Comparison of ENCODE assay signal across 25 cellular contexts in genomic region chr9:15372385-15373200, GRCh38. TPM values are rescaled to one million over a fixed set of nuclear protein-coding genes. Genes with fewer than 3 reads are reported as not detected.
DNase-seq lines count a peak whose midpoint lies in the region; ATAC-seq, FAIRE-seq and TF ChIP-seq lines count a peak whose summit lies in the region.
"Had no signal": no experiment of that assay in that cellular context is flagged by ENCODE, and none has a peak within 500 bp of the region (broad histone marks: within the 10 kb centered on the region; RNA-seq: fewer than 3 reads in every experiment).

No MANE protein-coding gene starts in this region.

- H3K36me3 ChIP-seq in GM23248 (ENCODE audit: low read depth) (no peaks in the 10 kb centered on the region), GM12878 (ENCODE audit: control insufficient read depth in 2 of 2, insufficient read depth in 2 of 2, low read length in 1 of 2) (no peaks in the 10 kb centered on the region)
- H3K36me3 ChIP-seq: HAP-1 had no signal

- H3K9me3 ChIP-seq in GM23248 (ENCODE audit: low read depth) (no peaks in the 10 kb centered on the region), GM12878 (replicated peaks; ENCODE audit: control insufficient read depth, insufficient read depth, low read length) (no peaks in the 10 kb centered on the region; the same call in 2 of the 3 replicates)
- H3K9me3 ChIP-seq: HAP-1 had no signal

- H3F3A ChIP-seq in GM23248 (ENCODE audit: insufficient read depth), result peaks cover 6% of the 10 kb centered on the region; the same call in 1 of the 2 replicates

- no peak for TF ChIP-seq RAD21 in GM12878 (IDR thresholded peaks at IDR 0.05; ENCODE audit: insufficient read depth, low read depth, low read length)

- H3K27me3 ChIP-seq in GM23248 (replicated peaks; ENCODE audit: insufficient read depth), result 0 out of 2 replicates have a peak, but pooled peaks cover 2% of the 10 kb centered on the region
- H3K27me3 ChIP-seq in GM12878 (replicated peaks in 1 of 2; ENCODE audit: control insufficient read depth in 2 of 2, insufficient read depth in 2 of 2, low read length in 1 of 2), result peaks cover 0 to 2% of the 10 kb centered on the region in 2 experiments; a peak in 1 of 4 replicates

- no peaks in the 10 kb centered on the region for H3K79me2 ChIP-seq in GM23248 (ENCODE audit: insufficient read depth)
- no peaks in the 10 kb centered on the region for H3K79me2 ChIP-seq in GM12878 (ENCODE audit: control insufficient read depth, insufficient read depth, low read length)

- TF ChIP-seq CTCF in GM12878 (IDR thresholded peaks at IDR 0.05 in 2 of 3, conservative IDR thresholded peaks at IDR 0.05 in 1 of 3; ENCODE audit: control insufficient read depth in 2 of 3, extremely low read depth in 1 of 3, insufficient read depth in 1 of 3, low read depth in 3 of 3, low read length in 3 of 3) (no peak), mesothelial cell of epicardium (IDR thresholded peaks at IDR 0.05; ENCODE audit: unreplicated experiment) (no peak)

- no peak overlapping the region for H3K9ac ChIP-seq in GM23248
- H3K9ac ChIP-seq in GM12878 (ENCODE audit: control insufficient read depth, insufficient read depth, low read length), result no peak overlapping the region

- no peak for DNase-seq in GM23248
- DNase-seq in GM12878 (ENCODE audit: low read depth, low spot score), result no peak
- DNase-seq in mesothelial cell of epicardium (ENCODE audit: low spot score in 2 of 2, unreplicated experiment in 2 of 2), result no peak
- DNase-seq in stimulated activated effector memory CD8-positive, alpha-beta T cell treated with anti-CD3 and anti-CD28 coated beads, Interleukin-12 subunit alpha, Interleukin-12 subunit beta, amount 100 ng/mL, for 72 hours (ENCODE audit: low spot score in 2 of 2), result no peak
- DNase-seq in occipital lobe (lab: John Stamatoyannopoulos, UW), result no peak
- DNase-seq: activated CD4-positive, CD25-positive, alpha-beta regulatory T cell; activated CD8-positive, alpha-beta T cell treated with anti-CD3 and anti-CD28 coated beads, Interleukin-2, amount 10 ng/mL, durations not matched to agents 7 days and 5 days; activated naive CD4-positive, alpha-beta T cell treated with Interleukin-2 at 50 U/mL for 16 hours; activated T-cell treated with anti-CD3 and anti-CD28 coated beads, Interleukin-2, amount 50 U/mL, for 4 hours; CD4-positive, alpha-beta memory T cell; DMS153; effector CD8-positive, alpha-beta T cell; kidney glomerular epithelial cell; mesendoderm; NCI-H1092 treated with DMSO at 0.1 percent for 48 hours; NCI-H2029; NCI-H446; stimulated activated CD4-positive, alpha-beta T cell treated with anti-CD3 and anti-CD28 coated beads, Interleukin-12 subunit alpha, Interleukin-12 subunit beta, amount 100 ng/mL, for 4 hours; T1000 had no signal

- H3K4me1 Mint-ChIP-seq in mesothelial cell of epicardium, result peaks cover 11% of the 10 kb centered on the region
- H3K4me1 Mint-ChIP-seq in stimulated activated effector memory CD8-positive, alpha-beta T cell treated with anti-CD3 and anti-CD28 coated beads, Interleukin-12 subunit alpha, Interleukin-12 subunit beta, amount 100 ng/mL, for 72 hours, result peaks cover 5% of the 10 kb centered on the region
- H3K4me1 Mint-ChIP-seq: CD4-positive, alpha-beta memory T cell; central memory CD8-positive, alpha-beta T cell had no signal

- intact Hi-C loops in GM12878 (cut with micrococcal nuclease; ENCODE audit: unreplicated experiment), result no loop called here

- TF ChIP-seq EP300 in GM12878 (IDR thresholded peaks at IDR 0.05; ENCODE audit: borderline replicate concordance in 1 of 2, control insufficient read depth in 1 of 2, low read depth in 2 of 2, low read length in 2 of 2), result no peak

- ATAC-seq in GM12878 (peak; percentile 31; the same call in 1 of the 3 replicates), GM18868 (IDR thresholded peaks at IDR 0.05; ENCODE audit: unreplicated experiment) (no peak), GM19397 (IDR thresholded peaks at IDR 0.05; ENCODE audit: unreplicated experiment) (no peak)
- peak; percentile 28 for ATAC-seq in stimulated activated effector memory CD8-positive, alpha-beta T cell treated with anti-CD3 and anti-CD28 coated beads, Interleukin-12 subunit alpha, Interleukin-12 subunit beta, amount 100 ng/mL, for 72 hours
- ATAC-seq: activated CD8-positive, alpha-beta T cell treated with anti-CD3 and anti-CD28 coated beads, Interleukin-2, amount 10 ng/mL, durations not matched to agents 7 days and 5 days; activated T-cell treated with anti-CD3 and anti-CD28 coated beads, Interleukin-2, amount 50 U/mL, for 4 hours; esophagus mucosa had no signal

- no peak overlapping the region for H3K4me3 Mint-ChIP-seq in mesothelial cell of epicardium
- no peak overlapping the region for H3K4me3 Mint-ChIP-seq in stimulated activated effector memory CD8-positive, alpha-beta T cell treated with anti-CD3 and anti-CD28 coated beads, Interleukin-12 subunit alpha, Interleukin-12 subunit beta, amount 100 ng/mL, for 72 hours
- H3K4me3 Mint-ChIP-seq: activated CD8-positive, alpha-beta T cell treated with anti-CD3 and anti-CD28 coated beads, Interleukin-2, amount 10 ng/mL, durations not matched to agents 7 days and 5 days; activated T-cell treated with anti-CD3 and anti-CD28 coated beads, Interleukin-2, amount 50 U/mL, for 4 hours; CD4-positive, alpha-beta memory T cell; central memory CD8-positive, alpha-beta T cell had no signal

- in situ Hi-C loops in GM23248 (cut with MboI), result no loop called here
- in situ Hi-C loops in GM12878 (cut with MboI), result no loop called here

- H2AFZ ChIP-seq in GM23248 (0 out of 2 replicates have a peak overlapping the region, but pooled peaks have one; percentile 7), GM12878 (ENCODE audit: control insufficient read depth, low read depth, low read length) (no peak overlapping the region)

- H3K4me1 ChIP-seq in GM23248 (ENCODE audit: insufficient read depth) (0 out of 2 replicates have a peak, but pooled peaks cover 6% of the 10 kb centered on the region), GM12878 (ENCODE audit: control insufficient read depth, insufficient read depth, low read length) (no peaks in the 10 kb centered on the region)
- H3K4me1 ChIP-seq: HAP-1 had no signal

- 71 to 78% methylated on average over 11 of the region's 11 CpGs for WGBS in GM23248 (ENCODE audit: low coverage in 1 of 2, low lambda C conversion rate in 2 of 2, missing lambda C conversion rate in 2 of 2), 2 experiments
- WGBS in GM12878 (ENCODE audit: insufficient coverage, insufficient replicate concordance, low lambda C conversion rate, missing lambda C conversion rate), result 37% methylated on average over 11 of the region's 11 CpGs

- RAD21 ChIA-PET in GM12878 (lab: Charles Lee; ENCODE audit: unreplicated experiment), result no interaction called here

- peak overlapping the region; percentile 80 for H3K27ac Mint-ChIP-seq in mesothelial cell of epicardium
- H3K27ac Mint-ChIP-seq in stimulated activated effector memory CD8-positive, alpha-beta T cell treated with anti-CD3 and anti-CD28 coated beads, Interleukin-12 subunit alpha, Interleukin-12 subunit beta, amount 100 ng/mL, for 72 hours, result no peak overlapping the region
- H3K27ac Mint-ChIP-seq: activated CD8-positive, alpha-beta T cell treated with anti-CD3 and anti-CD28 coated beads, Interleukin-2, amount 10 ng/mL, durations not matched to agents 7 days and 5 days; CD4-positive, alpha-beta memory T cell had no signal

- SMC1A ChIA-PET in GM12878 (lab: Charles Lee; ENCODE audit: uncharacterized antibody, unreplicated experiment), result no interaction called here

- no peaks in the 10 kb centered on the region for H3K36me3 Mint-ChIP-seq in mesothelial cell of epicardium
- H3K36me3 Mint-ChIP-seq in stimulated activated effector memory CD8-positive, alpha-beta T cell treated with anti-CD3 and anti-CD28 coated beads, Interleukin-12 subunit alpha, Interleukin-12 subunit beta, amount 100 ng/mL, for 72 hours, result no peaks in the 10 kb centered on the region
- H3K36me3 Mint-ChIP-seq: CD4-positive, alpha-beta memory T cell had no signal

- H3K4me2 ChIP-seq in GM23248 (ENCODE audit: unreplicated experiment) (no peak overlapping the region), GM12878 (ENCODE audit: control insufficient read depth, insufficient read depth) (no peak overlapping the region)

- no peaks in the 10 kb centered on the region for H4K20me1 ChIP-seq in GM23248 (ENCODE audit: insufficient read depth)
- H4K20me1 ChIP-seq in GM12878 (ENCODE audit: control insufficient read depth, insufficient read depth), result no peaks in the 10 kb centered on the region

- no peaks in the 10 kb centered on the region for H3K9me2 ChIP-seq in GM23248 (ENCODE audit: insufficient read depth)

- no peak for FAIRE-seq in GM12878 (lab: Jason Lieb, UNC)
- FAIRE-seq: HTR-8/SVneo had no signal

- H3K27me3 Mint-ChIP-seq in mesothelial cell of epicardium (ENCODE audit: low read depth), result no peaks in the 10 kb centered on the region

- H3K27ac ChIP-seq in GM23248, result no peak overlapping the region
- no peak overlapping the region for H3K27ac ChIP-seq in GM12878 (ENCODE audit: control insufficient read depth, insufficient read depth)

- no peak for TF ChIP-seq POLR2A in GM12878 (IDR thresholded peaks at IDR 0.05; ENCODE audit: low read depth, low read length)

- CTCF ChIA-PET in GM12878 (lab: Yijun Ruan, JAX), result interaction anchor here (0.6 to 1.0 kb wide), 3 partner anchors 32 to 1579 kb away, joined by 3 read pairs; no protein-coding TSS in a partner anchor

- POLR2A ChIA-PET in GM12878 (lab: Charles Lee), result no interaction called here

- peaks cover 14% of the 10 kb centered on the region for H3K9me3 Mint-ChIP-seq in mesothelial cell of epicardium
- H3K9me3 Mint-ChIP-seq in stimulated activated effector memory CD8-positive, alpha-beta T cell treated with anti-CD3 and anti-CD28 coated beads, Interleukin-12 subunit alpha, Interleukin-12 subunit beta, amount 100 ng/mL, for 72 hours, result no peaks in the 10 kb centered on the region
- H3K9me3 Mint-ChIP-seq: central memory CD8-positive, alpha-beta T cell had no signal

- H3K4me3 ChIP-seq in GM23248 (no peak overlapping the region), GM12878 (no peak overlapping the region)
- H3K4me3 ChIP-seq: HAP-1 had no signal

- no TSS peak for BruUV-seq in GM12878 (replicated peaks; lab: Mats Ljungman, UMichigan)

RNA-seq across cellular contexts. Expression of gene SNAPC3, which starts 50.1 kb away (rescaled TPM):
- total RNA-seq in GM23248 (2014; rRNA removed; shearing (Covaris generic)), result 34.8 and 44.3 TPM in 2 replicates
- 31.2 and 31.9 TPM in 2 replicates for polyA plus RNA-seq in GM23248 (2016; fragmentation: Nextera tagmentation; extraction: Ambion mirVana)
- total RNA-seq in GM12878 (2013; cell fraction: nucleolus; rRNA removed), result 168 and 171 TPM in 2 replicates
- total RNA-seq in GM12878 (2014; rRNA removed), result 24.2 and 30.1 TPM in 2 replicates
- 27.8 and 28.4 TPM in 2 replicates for total RNA-seq in GM12878 (2014; rRNA removed; fragmentation: Illumina TruSeq; extraction: Trizol)
- 19.4 and 24.4 TPM in 2 replicates for total RNA-seq in GM12878 (2021)
- polyA plus RNA-seq in GM12878 (2011; ENCODE audit: low read depth), result 7.4 TPM
- 47.4 and 67.3 TPM in 2 replicates for polyA plus RNA-seq in GM12878 (2011; rRNA removed)
- polyA plus RNA-seq in GM12878 (2011; cell fraction: cytosol; rRNA removed), result 19.3 and 26.1 TPM in 2 replicates
- polyA plus RNA-seq in GM12878 (2011; cell fraction: nucleus; rRNA removed), result 32.3 and 32.8 TPM in 2 replicates
- 12.3 and 19.6 TPM in 2 replicates for polyA plus RNA-seq in GM12878 (2012)
- polyA plus RNA-seq in GM12878 (2014; fragmentation: Illumina TruSeq; extraction: Trizol), result 30.4 and 37.0 TPM in 2 replicates
- 1 to 10 TPM; 5.7 to 7.4 TPM for polyA plus RNA-seq in GM12878 (2014; fragmentation: Nextera tagmentation; extraction: Ambion mirVana)
- 17.4 and 22.1 TPM in 2 replicates for polyA plus RNA-seq in GM12878 (2014; rRNA removed)
- 10 to 100 TPM; 25.1 to 28.0 TPM for polyA plus RNA-seq in GM12878 (2016; fragmentation: Nextera tagmentation; extraction: Ambion mirVana)
- polyA minus RNA-seq in GM12878 (2011; rRNA and poly(A)+ RNA removed), result 28.0 and 45.0 TPM in 2 replicates
- 9.5 and 12.3 TPM in 2 replicates for polyA minus RNA-seq in GM12878 (2011; cell fraction: cytosol; rRNA and poly(A)+ RNA removed)
- 21.0 and 40.1 TPM in 2 replicates for polyA minus RNA-seq in GM12878 (2011; cell fraction: nucleus; rRNA and poly(A)+ RNA removed)
- total RNA-seq in mesothelial cell of epicardium, result 41.7 to 46.2 TPM (median 43.5 TPM) in 3 replicates
- 80.5 TPM for total RNA-seq in occipital lobe

Comparison
In these comparisons a context has a peak if more than half of its experiments do, and no peak if none do; other contexts are left out.
1. ATAC-seq: peak in GM12878 (single experiment) and stimulated activated effector memory CD8-positive, alpha-beta T cell treated with anti-CD3 and anti-CD28 coated beads, Interleukin-12 subunit alpha, Interleukin-12 subunit beta, amount 100 ng/mL, for 72 hours (single experiment); none in GM18868 (single experiment) and GM19397 (single experiment).